8 cellular contexts compared by ENCODE assay signal in genomic region chr11:67082071-67082791, GRCh38. TPM values are rescaled to one million over a fixed set of nuclear protein-coding genes. Genes with fewer than 3 reads are reported as not detected.
DNase-seq lines count a peak whose midpoint lies in the region; ATAC-seq and TF ChIP-seq lines count a peak whose summit lies in the region.

No MANE protein-coding gene starts in this region.

- H3K4me3 ChIP-seq in heart right ventricle (peak overlapping the region in 7 of 10 donors; percentile 7 to 34 (median 19)), transverse colon (no peak overlapping the region)

- H3K36me3 ChIP-seq in heart right ventricle, result no peaks in the 10 kb centered on the region
- no peaks in the 10 kb centered on the region for H3K36me3 ChIP-seq in transverse colon

- H3K4me1 ChIP-seq in heart right ventricle (peaks cover 6 to 17% (median 12%) of the 10 kb centered on the region in 9 donors), transverse colon (peaks cover 5 to 28% (median 17%) of the 10 kb centered on the region in 4 donors)

- in situ Hi-C loops in transverse colon (cut with MboI; ENCODE audit: low pct_ligation_motif_present in 1 of 4, low pct_unique_long_range_greater_than_20kb in 1 of 4, low sequenced_read_pairs in 3 of 4), result loop anchor here in 2 of 4 donors (5.0 kb wide), 1 partner anchor 85 kb away; no protein-coding TSS in a partner anchor

- no peak for TF ChIP-seq POLR2A in transverse colon (IDR thresholded peaks at IDR 0.05)

- H3K9me3 Mint-ChIP-seq in activated naive CD4-positive, alpha-beta T cell treated with anti-CD3 and anti-CD28 coated beads, Interleukin-2, amount 10 ng/mL, durations not matched to agents 7 days and 5 days, result no peaks in the 10 kb centered on the region
- H3K9me3 Mint-ChIP-seq in activated CD8-positive, alpha-beta T cell treated with anti-CD3 and anti-CD28 coated beads, Interleukin-2, amount 10 ng/mL, durations not matched to agents 7 days and 5 days (ENCODE audit: insufficient read depth), result no peaks in the 10 kb centered on the region

- H3K4me1 Mint-ChIP-seq in activated naive CD4-positive, alpha-beta T cell treated with anti-CD3 and anti-CD28 coated beads, Interleukin-2, amount 10 ng/mL, durations not matched to agents 7 days and 5 days, result peaks cover 16% of the 10 kb centered on the region
- H3K4me1 Mint-ChIP-seq in activated CD8-positive, alpha-beta T cell treated with anti-CD3 and anti-CD28 coated beads, Interleukin-2, amount 10 ng/mL, durations not matched to agents 7 days and 5 days (ENCODE audit: low read depth), result peaks cover 17% of the 10 kb centered on the region

- H3K27me3 ChIP-seq in heart right ventricle, result peaks cover 0 to 6% (median 0%) of the 10 kb centered on the region in 7 donors
- H3K27me3 ChIP-seq in transverse colon, result no peaks in the 10 kb centered on the region

- TF ChIP-seq CTCF in heart right ventricle (IDR thresholded peaks at IDR 0.05) (no peak), transverse colon (IDR thresholded peaks at IDR 0.05) (no peak), omental fat pad (IDR thresholded peaks at IDR 0.05) (no peak)

- no peak for TF ChIP-seq EP300 in transverse colon (IDR thresholded peaks at IDR 0.05; ENCODE audit: low read depth)

- H3K36me3 Mint-ChIP-seq in activated naive CD4-positive, alpha-beta T cell treated with anti-CD3 and anti-CD28 coated beads, Interleukin-2, amount 10 ng/mL, durations not matched to agents 7 days and 5 days, result no peaks in the 10 kb centered on the region
- no peaks in the 10 kb centered on the region for H3K36me3 Mint-ChIP-seq in activated CD8-positive, alpha-beta T cell treated with anti-CD3 and anti-CD28 coated beads, Interleukin-2, amount 10 ng/mL, durations not matched to agents 7 days and 5 days (ENCODE audit: low read depth)

- 30 to 34% methylated on average over 20 of the region's 20 CpGs for WGBS in heart right ventricle, 2 donors
- 47 to 78% methylated on average over 11 to 20 of the region's 20 CpGs for WGBS in transverse colon (ENCODE audit: low coverage in 1 of 2), 2 donors

- DNase-seq in activated naive CD4-positive, alpha-beta T cell treated with anti-CD3 and anti-CD28 coated beads, Interleukin-2, amount 10 ng/mL, durations not matched to agents 7 days and 5 days, result no peak
- no peak for DNase-seq in activated naive CD4-positive, alpha-beta T cell treated with anti-CD3 and anti-CD28 coated beads, Interleukin-2, amount 50 U/mL, for 16 hours
- DNase-seq in activated CD8-positive, alpha-beta T cell treated with anti-CD3 and anti-CD28 coated beads, Interleukin-2, amount 10 ng/mL, durations not matched to agents 7 days and 5 days, result no peak
- DNase-seq in heart right ventricle, result no peak
- peak; percentile 14 for DNase-seq in transverse colon
- DNase-seq in omental fat pad (ENCODE audit: low spot score), result no peak
- DNase-seq in COR-L47 (lab: John Stamatoyannopoulos, UW), result no peak

- peaks cover 31% of the 10 kb centered on the region for H3K27me3 Mint-ChIP-seq in activated naive CD4-positive, alpha-beta T cell treated with anti-CD3 and anti-CD28 coated beads, Interleukin-2, amount 10 ng/mL, durations not matched to agents 7 days and 5 days
- H3K27me3 Mint-ChIP-seq in activated CD8-positive, alpha-beta T cell treated with anti-CD3 and anti-CD28 coated beads, Interleukin-2, amount 10 ng/mL, durations not matched to agents 7 days and 5 days (ENCODE audit: low read depth), result peaks cover under 1% of the 10 kb centered on the region

- no peak overlapping the region for H3K27ac Mint-ChIP-seq in activated naive CD4-positive, alpha-beta T cell treated with anti-CD3 and anti-CD28 coated beads, Interleukin-2, amount 10 ng/mL, durations not matched to agents 7 days and 5 days
- H3K27ac Mint-ChIP-seq in activated CD8-positive, alpha-beta T cell treated with anti-CD3 and anti-CD28 coated beads, Interleukin-2, amount 10 ng/mL, durations not matched to agents 7 days and 5 days, result no peak overlapping the region

- ATAC-seq in activated CD8-positive, alpha-beta T cell treated with anti-CD3 and anti-CD28 coated beads, Interleukin-2, amount 10 ng/mL, durations not matched to agents 7 days and 5 days, result peak; percentile 22
- ATAC-seq in heart right ventricle (peak; percentile 18 to 61 (median 34)), omental fat pad (ENCODE audit: low FRiP score) (no peak), HG03565 (IDR thresholded peaks at IDR 0.05; ENCODE audit: unreplicated experiment) (no peak)

- H3K27ac ChIP-seq in heart right ventricle (no peak overlapping the region), transverse colon (no peak overlapping the region)

- H3K9me3 ChIP-seq in heart right ventricle, result no peaks in the 10 kb centered on the region
- no peaks in the 10 kb centered on the region for H3K9me3 ChIP-seq in transverse colon

- POLR2A ChIA-PET in activated CD8-positive, alpha-beta T cell treated with anti-CD3 and anti-CD28 coated beads, Interleukin-2, amount 10 ng/mL, durations not matched to agents 7 days and 5 days (lab: Charles Lee), result interaction anchor here (0.6 to 1.1 kb wide), 4 partner anchors 22 to 187 kb away, joined by 3 to 5 read pairs (median 4); no protein-coding TSS in a partner anchor

- CTCF ChIA-PET in activated naive CD4-positive, alpha-beta T cell treated with anti-CD3 and anti-CD28 coated beads, Interleukin-2, amount 10 ng/mL, durations not matched to agents 7 days and 5 days (lab: Charles Lee), result interaction anchor here (0.6 to 2.4 kb wide), 17 partner anchors 8 to 300 kb away, joined by 3 to 11 read pairs (median 4); no protein-coding TSS in a partner anchor
- CTCF ChIA-PET in activated CD8-positive, alpha-beta T cell treated with anti-CD3 and anti-CD28 coated beads, Interleukin-2, amount 10 ng/mL, durations not matched to agents 7 days and 5 days (lab: Charles Lee), result interaction anchor here (0.7 to 3.5 kb wide), 14 partner anchors 10 to 300 kb away, joined by 3 to 31 read pairs (median 6); partner anchors contain the start of gene KDM2A

- H3K4me3 Mint-ChIP-seq in activated naive CD4-positive, alpha-beta T cell treated with anti-CD3 and anti-CD28 coated beads, Interleukin-2, amount 10 ng/mL, durations not matched to agents 7 days and 5 days, result peak overlapping the region; percentile 13
- H3K4me3 Mint-ChIP-seq in activated CD8-positive, alpha-beta T cell treated with anti-CD3 and anti-CD28 coated beads, Interleukin-2, amount 10 ng/mL, durations not matched to agents 7 days and 5 days, result peak overlapping the region; percentile 15

- intact Hi-C loops in heart right ventricle (cut with DNase I) (loop anchor here in 8 of 10 donors (1.0 to 10.0 kb wide), 6 partner anchors 18 to 300 kb away; no protein-coding TSS in a partner anchor), transverse colon (cut with DNase I; ENCODE audit: low total_unique reads) (loop anchor here (10.0 kb wide), 1 partner anchor 83 kb away; no protein-coding TSS in a partner anchor)

RNA-seq across cellular contexts. Expression of gene RHOD, which starts 25.6 kb away (rescaled TPM):
- total RNA-seq in activated CD8-positive, alpha-beta T cell treated with anti-CD3 and anti-CD28 coated beads, Interleukin-2, amount 10 ng/mL, durations not matched to agents 7 days and 5 days, result not detected
- 100 to 1,000 TPM in 1 of 10 donors, 10 to 100 TPM in 9; 21.9 to 103 (median 29.5) TPM for total RNA-seq in heart right ventricle
- polyA plus RNA-seq in heart right ventricle, result 10 to 100 TPM; 76.0 to 98.8 TPM
- 10 to 100 TPM in 1 of 4 donors, 1 to 10 TPM in 3; 1.2 to 54.6 (median 5.8) TPM for total RNA-seq in transverse colon
- 10 to 100 TPM in 3 of 4 donors, 1 to 10 TPM in 1; 6.9 to 29.9 (median 22.6) TPM for total RNA-seq in omental fat pad

RNA-seq across cellular contexts. Expression of gene KDM2A, which starts 36.8 kb away (rescaled TPM):
- total RNA-seq in activated CD8-positive, alpha-beta T cell treated with anti-CD3 and anti-CD28 coated beads, Interleukin-2, amount 10 ng/mL, durations not matched to agents 7 days and 5 days, result 10 to 100 TPM; 90.3 to 93.1 TPM
- total RNA-seq in heart right ventricle (10 to 100 TPM; 31.3 to 45.7 (median 37.5) TPM), transverse colon (100 to 1,000 TPM in 1 of 4 donors, 10 to 100 TPM in 3; 65.3 to 137 (median 81.2) TPM), omental fat pad (10 to 100 TPM; 47.4 to 83.6 (median 56.6) TPM)
- polyA plus RNA-seq in heart right ventricle, result 10 to 100 TPM; 16.5 to 29.5 TPM

RNA-seq across cellular contexts. Expression of gene SYT12, which starts 59.3 kb away (rescaled TPM):
- not detected for total RNA-seq in activated CD8-positive, alpha-beta T cell treated with anti-CD3 and anti-CD28 coated beads, Interleukin-2, amount 10 ng/mL, durations not matched to agents 7 days and 5 days
- under 1 TPM in 9 of 10 donors, not detected in 1; 0.12 to 0.78 (median 0.23) TPM for total RNA-seq in heart right ventricle
- under 1 TPM in 1 of 2 donors, not detected in 1; 0.33 TPM for polyA plus RNA-seq in heart right ventricle
- total RNA-seq in transverse colon, result not detected
- total RNA-seq in omental fat pad, result 1 to 10 TPM in 1 of 4 donors, under 1 TPM in 2, not detected in 1; 0.36 to 1.8 (median 0.37) TPM

Comparison
In these comparisons a context has a peak if more than half of its experiments do, and no peak if none do; other contexts are left out.
1. ATAC-seq: peak in activated CD8-positive, alpha-beta T cell treated with anti-CD3 and anti-CD28 coated beads, Interleukin-2, amount 10 ng/mL, durations not matched to agents 7 days and 5 days (single experiment) and heart right ventricle (8 of 8); none in omental fat pad (single experiment) and HG03565 (single experiment).
2. H3K4me3 ChIP-seq: peak in heart right ventricle (7 of 10); none in transverse colon (0 of 4).